8 cellular contexts compared by ENCODE assay signal in the genomic region with DNA sequence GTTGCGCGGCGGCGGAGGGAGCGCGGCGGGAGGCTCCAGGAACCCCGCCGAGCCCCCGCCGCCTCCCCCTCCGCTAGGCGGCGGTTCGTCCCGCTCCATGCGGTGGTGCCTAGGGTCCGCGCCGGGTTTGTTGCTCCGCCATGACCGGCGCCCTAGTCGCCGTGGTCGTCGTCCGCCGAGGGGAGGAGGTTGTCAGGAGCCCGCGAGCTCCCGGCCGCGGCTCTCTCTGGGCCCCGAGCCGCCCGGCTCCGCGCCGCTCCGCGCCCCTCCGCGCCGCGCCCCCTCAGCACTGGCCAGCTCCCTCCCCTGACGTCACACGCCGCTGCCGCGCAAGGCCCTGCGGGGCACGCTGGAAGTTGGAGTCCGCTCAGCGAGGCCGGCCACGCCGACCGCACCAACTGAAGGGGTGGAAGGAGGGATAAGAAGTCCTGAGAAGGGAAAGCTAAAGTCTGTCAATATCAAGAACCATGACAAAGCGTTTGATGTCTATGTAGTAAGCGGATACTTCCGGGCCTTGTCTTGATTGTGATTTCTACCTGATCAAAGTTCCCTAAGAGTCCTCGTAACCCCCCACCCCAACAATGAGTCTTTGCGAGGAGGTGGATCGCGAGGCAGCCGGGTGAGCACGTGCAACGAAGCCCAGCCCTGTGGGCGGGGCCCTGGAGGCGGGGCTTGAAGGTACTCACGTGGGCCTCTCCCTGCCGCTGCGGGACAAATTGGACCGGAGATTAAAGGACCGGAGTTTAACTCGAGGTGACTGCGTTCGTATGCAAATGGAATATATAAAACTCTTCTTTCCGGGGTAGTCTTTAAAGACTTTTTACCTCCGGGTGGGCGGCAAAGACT. TPM values are rescaled to one million over a fixed set of nuclear protein-coding genes. Genes with fewer than 3 reads are reported as not detected.
A peak's percentile ranks its signal among the peaks of the same experiment; 100 is the strongest.
DNase-seq lines count a peak whose midpoint lies in the region; ATAC-seq, FAIRE-seq and TF ChIP-seq lines count a peak whose summit lies in the region.

A gene (minus strand): TSS at position 291 of the 846 bp plus-strand sequence.

- H3K9me1 ChIP-seq in keratinocyte (ENCODE audit: control insufficient read depth, extremely low read depth, insufficient read depth, low read length) = no peaks in the 10 kb centered on the region

- H3K4me1 Mint-ChIP-seq in central memory CD8-positive, alpha-beta T cell = peaks cover 44% of the 10 kb centered on the region

- peak within 1 kb of the TSS; percentile 89 for H2AFZ ChIP-seq in keratinocyte (ENCODE audit: control insufficient read depth, low read length)

- no peaks in the 10 kb centered on the region for H3K9me3 ChIP-seq in keratinocyte (ENCODE audit: control insufficient read depth, low read depth, low read length)

- peak within 1 kb of the TSS; percentile 85 for H3K27ac Mint-ChIP-seq in central memory CD8-positive, alpha-beta T cell (ENCODE audit: low read depth)

- peaks cover 1% of the 10 kb centered on the region for H3K79me2 ChIP-seq in keratinocyte (ENCODE audit: control insufficient read depth, insufficient read depth, low read length)

- H3K4me2 ChIP-seq in keratinocyte (ENCODE audit: control insufficient read depth, extremely low read depth, insufficient read depth, low read depth, low read length) = peak within 1 kb of the TSS; percentile 69

- H3K27me3 ChIP-seq in keratinocyte (ENCODE audit: control insufficient read depth, extremely low read depth, insufficient read depth, low read length) = peaks cover 3% of the 10 kb centered on the region

- H3K4me1 ChIP-seq in keratinocyte (ENCODE audit: control insufficient read depth, extremely low read depth, insufficient read depth, low read length) = peaks cover 7% of the 10 kb centered on the region

- no peaks in the 10 kb centered on the region for H3K36me3 ChIP-seq in keratinocyte (ENCODE audit: control insufficient read depth in 2 of 2, extremely low read depth in 1 of 2, insufficient read depth in 2 of 2, low read length in 2 of 2)

- no peaks in the 10 kb centered on the region for H3K9me3 Mint-ChIP-seq in central memory CD8-positive, alpha-beta T cell

- TF ChIP-seq POLR2A in GM18951 (IDR thresholded peaks at IDR 0.05; ENCODE audit: extremely low read depth, insufficient read depth, insufficient read length) = peak; percentile 55

- H3K36me3 Mint-ChIP-seq in central memory CD8-positive, alpha-beta T cell (ENCODE audit: insufficient read depth) = peaks cover 15% of the 10 kb centered on the region

- DNase-seq in AG20443 (ENCODE audit: low spot score) = peak; percentile 99
- peak; percentile 97 for DNase-seq in NCI-H345 (lab: John Stamatoyannopoulos, UW)
- DNase-seq in activated CD4-positive, CD25-positive, alpha-beta regulatory T cell (lab: John Stamatoyannopoulos, UW) = peak; percentile 88 to 92 (median 89)
- peak; percentile 89 to 92 for DNase-seq in central memory CD8-positive, alpha-beta T cell (ENCODE audit: low spot score in 2 of 2)
- peak; percentile 62 for DNase-seq in keratinocyte (ENCODE audit: low read depth, low spot score)
- DNase-seq in stimulated activated CD4-positive, alpha-beta T cell treated with anti-CD3 and anti-CD28 coated beads, Interleukin-12 subunit alpha, Interleukin-12 subunit beta, amount 100 ng/mL, for 48 hours (ENCODE audit: low read depth in 2 of 3, low spot score in 1 of 3) = peak; percentile 89 to 95 (median 90)

- peak; percentile 91 for ATAC-seq in HG03175 (IDR thresholded peaks at IDR 0.05; ENCODE audit: unreplicated experiment)
- peak; percentile 91 for ATAC-seq in central memory CD8-positive, alpha-beta T cell (replicated peaks; ENCODE audit: extremely low read depth, poor library complexity, severe bottlenecking)

- peak within 1 kb of the TSS; percentile 79 to 82 (median 82) for H3K4me3 ChIP-seq in keratinocyte (ENCODE audit: control insufficient read depth in 2 of 3, extremely low read depth in 1 of 3, insufficient read depth in 2 of 3, low read depth in 1 of 3, low read length in 3 of 3)

- H3K27ac ChIP-seq in keratinocyte (ENCODE audit: control insufficient read depth, insufficient read depth, low read length) = peak within 1 kb of the TSS; percentile 86

- peak; percentile 57 for FAIRE-seq in keratinocyte (lab: Jason Lieb, UNC)

- dilution Hi-C loops in keratinocyte (cut with MboI; ENCODE audit: extremely low pct_ligation_motif_present, low sequenced_read_pairs) = no loop called here

- H3K9ac ChIP-seq in keratinocyte (ENCODE audit: control insufficient read depth, extremely low read depth, insufficient read depth, low read length) = peak within 1 kb of the TSS; percentile 76

- no peaks in the 10 kb centered on the region for H4K20me1 ChIP-seq in keratinocyte (ENCODE audit: control insufficient read depth, extremely low read depth, insufficient read depth, low read length)

- peaks cover 66% of the 10 kb centered on the region for H3K27me3 Mint-ChIP-seq in central memory CD8-positive, alpha-beta T cell

- in situ Hi-C loops in GM18951 (cut with MboI; ENCODE audit: low sequenced_read_pairs, unreplicated experiment) = loop anchor here (5.0 to 10.0 kb wide), 3 partner anchors 86 to 604 kb away; a partner anchor contains a TSS

- peak within 1 kb of the TSS; percentile 83 for H3K4me3 Mint-ChIP-seq in central memory CD8-positive, alpha-beta T cell

- peak in 2 of 3 experiments; percentile 22 to 30 for TF ChIP-seq CTCF in keratinocyte (optimal IDR thresholded peaks at IDR 0.05 in 1 of 3, IDR thresholded peaks at IDR 0.05 in 1 of 3, conservative IDR thresholded peaks at IDR 0.05 in 1 of 3; ENCODE audit: extremely low read depth in 1 of 3, insufficient read depth in 2 of 3, low read length in 3 of 3)

RNA-seq across cellular contexts. Expression of the gene that starts here (rescaled TPM):
- 1.1 to 1.9 TPM (median 1.8 TPM) in 3 replicates for polyA plus RNA-seq in keratinocyte
- 0.76 TPM for polyA plus RNA-seq in keratinocyte (2011; ENCODE audit: low read depth)
- 0.60 and 0.69 TPM in 2 replicates for polyA plus RNA-seq in keratinocyte (2011; cell fraction: cytosol; rRNA removed)
- 5.9 and 6.4 TPM in 2 replicates for polyA plus RNA-seq in keratinocyte (2011; cell fraction: nucleus; rRNA removed)
- polyA plus RNA-seq in keratinocyte (2012; ENCODE audit: low replicate concordance) = 0.91 and 1.5 TPM in 2 replicates
- polyA minus RNA-seq in keratinocyte = 3.9 to 8.4 TPM (median 8.1 TPM) in 3 replicates
- 0.96 TPM for polyA minus RNA-seq in keratinocyte (2011; cell fraction: cytosol; rRNA and poly(A)+ RNA removed)
- 4.2 and 7.4 TPM in 2 replicates for polyA minus RNA-seq in keratinocyte (2011; cell fraction: nucleus; rRNA and poly(A)+ RNA removed)

Comparison
In these comparisons a context has a peak if more than half of its experiments do, and no peak if none do; other contexts are left out.
1. Peak in every context shown above with its lines: DNase-seq, ATAC-seq, H3K4me3 ChIP-seq and H3K27ac ChIP-seq.